ENCODE assay signal across 14 cellular contexts in the genomic region with DNA sequence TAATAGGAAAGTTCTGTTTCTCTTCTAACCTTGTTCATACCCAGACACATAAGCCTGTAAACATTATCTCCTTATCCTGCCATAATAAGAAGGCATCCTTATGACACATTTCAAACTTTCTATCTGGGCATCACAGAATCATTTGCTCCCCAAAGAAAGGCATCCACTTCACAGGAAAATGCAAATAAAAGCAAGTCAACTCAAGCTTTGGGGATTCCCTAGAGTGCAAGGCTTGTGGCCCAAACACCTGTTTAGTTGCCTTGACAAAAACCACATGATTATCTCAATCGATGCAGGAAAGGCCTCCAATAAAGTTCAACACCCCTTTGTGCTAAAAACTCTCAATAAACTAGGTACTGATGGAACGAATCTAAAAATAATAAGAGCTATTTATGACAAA.
A peak's percentile ranks its signal among the peaks of the same experiment; 100 is the strongest.
DNase-seq lines count a peak whose midpoint lies in the region; ATAC-seq lines count a peak whose summit lies in the region.
"Had no signal": no experiment of that assay in that cellular context is flagged by ENCODE, and none has a peak within 500 bp of the region (broad histone marks: within the 10 kb centered on the region; RNA-seq: fewer than 3 reads in every experiment).

No MANE protein-coding gene starts in this region.

- H3K27me3 Mint-ChIP-seq in activated T-helper 17 cell treated with anti-CD3 and anti-CD28 coated beads, Interleukin-2, amount 50 U/mL, for 72 hours, result peaks cover 3% of the 10 kb centered on the region

- ATAC-seq in GM18867 (IDR thresholded peaks at IDR 0.05; ENCODE audit: unreplicated experiment) (peak; percentile 93), GM21447 (IDR thresholded peaks at IDR 0.05; ENCODE audit: unreplicated experiment) (peak; percentile 95), HG03039 (IDR thresholded peaks at IDR 0.05; ENCODE audit: unreplicated experiment) (peak; percentile 89)
- ATAC-seq in activated T-helper 17 cell treated with anti-CD3 and anti-CD28 coated beads, Interleukin-2, amount 50 U/mL, for 72 hours (replicated peaks), result no peak
- ATAC-seq: lower lobe of right lung, Panc1, pancreas had no signal

- no peaks in the 10 kb centered on the region for H3K36me3 Mint-ChIP-seq in activated T-helper 17 cell treated with anti-CD3 and anti-CD28 coated beads, Interleukin-2, amount 50 U/mL, for 72 hours (ENCODE audit: low read depth)

- DNase-seq in LHCN-M2 (ENCODE audit: low read depth) (peak; percentile 24), NCI-H146 (lab: John Stamatoyannopoulos, UW) (no peak), GOT3 (lab: John Stamatoyannopoulos, UW) (no peak), NCI-H1092 (lab: John Stamatoyannopoulos, UW) (no peak)
- DNase-seq: CD4-positive, alpha-beta T cell; endodermal cell; lower lobe of right lung; NCI-H1694 treated with DMSO at 0.1 percent for 48 hours; pancreas had no signal

- H3K4me1 Mint-ChIP-seq in activated T-helper 17 cell treated with anti-CD3 and anti-CD28 coated beads, Interleukin-2, amount 50 U/mL, for 72 hours, result no peaks in the 10 kb centered on the region

- H3K4me3 Mint-ChIP-seq in activated T-helper 17 cell treated with anti-CD3 and anti-CD28 coated beads, Interleukin-2, amount 50 U/mL, for 72 hours, result no peak overlapping the region
- H3K4me3 Mint-ChIP-seq: CD4-positive, alpha-beta T cell; endodermal cell had no signal

- no peak overlapping the region for H3K27ac Mint-ChIP-seq in activated T-helper 17 cell treated with anti-CD3 and anti-CD28 coated beads, Interleukin-2, amount 50 U/mL, for 72 hours
- H3K27ac Mint-ChIP-seq: CD4-positive, alpha-beta T cell; endodermal cell had no signal

- no peaks in the 10 kb centered on the region for H3K9me3 Mint-ChIP-seq in activated T-helper 17 cell treated with anti-CD3 and anti-CD28 coated beads, Interleukin-2, amount 50 U/mL, for 72 hours
- H3K9me3 Mint-ChIP-seq: CD4-positive, alpha-beta T cell; endodermal cell had no signal
